In genomic region chr3:115322901-115323300, GRCh38 we compare ENCODE assay signal across 20 cellular contexts.
DNase-seq lines count a peak whose midpoint lies in the region; ATAC-seq and TF ChIP-seq lines count a peak whose summit lies in the region.
"Had no signal": no experiment of that assay in that cellular context is flagged by ENCODE, and none has a peak within 500 bp of the region (broad histone marks: within the 10 kb centered on the region; RNA-seq: fewer than 3 reads in every experiment).

No MANE protein-coding gene starts in this region.

- H4K20me1 ChIP-seq in smooth muscle cell (ENCODE audit: low read depth), result no peaks in the 10 kb centered on the region
- H4K20me1 ChIP-seq: BLaER1 had no signal

- 73 to 86% (median 83%) methylated on average over 3 of the region's 3 CpGs for WGBS in heart left ventricle, 4 donors
- WGBS in smooth muscle cell (ENCODE audit: low lambda C conversion rate), result 60% methylated on average over 3 of the region's 3 CpGs

- no peak overlapping the region for H3K27ac Mint-ChIP-seq in stimulated activated naive CD8-positive, alpha-beta T cell treated with anti-CD3 and anti-CD28 coated beads, Interleukin-15, amount 100 ng/mL, for 72 hours
- H3K27ac Mint-ChIP-seq: B cell; CD4-positive, CD25-positive, alpha-beta regulatory T cell; CD8-positive, alpha-beta T cell had no signal

- H3K4me1 ChIP-seq in heart left ventricle, result peaks cover 0 to 5% (median 0%) of the 10 kb centered on the region in 12 donors
- peaks cover 4% of the 10 kb centered on the region for H3K4me1 ChIP-seq in smooth muscle cell (ENCODE audit: low read depth)
- H3K4me1 ChIP-seq: BLaER1, Caco-2 had no signal

- H3K4me3 Mint-ChIP-seq in stimulated activated naive CD8-positive, alpha-beta T cell treated with anti-CD3 and anti-CD28 coated beads, Interleukin-15, amount 100 ng/mL, for 72 hours, result no peak overlapping the region
- H3K4me3 Mint-ChIP-seq: B cell; CD4-positive, CD25-positive, alpha-beta regulatory T cell; CD8-positive, alpha-beta T cell had no signal

- H3K9me3 ChIP-seq in heart left ventricle, result no peaks in the 10 kb centered on the region
- H3K9me3 ChIP-seq in smooth muscle cell (replicated peaks; ENCODE audit: low read depth), result no peaks in the 10 kb centered on the region
- H3K9me3 ChIP-seq: BLaER1, Caco-2 had no signal

- no peak for ATAC-seq in Right ventricle myocardium inferior
- ATAC-seq in heart left ventricle, result no peak
- no peak for ATAC-seq in stimulated activated naive CD8-positive, alpha-beta T cell treated with anti-CD3 and anti-CD28 coated beads, Interleukin-15, amount 100 ng/mL, for 72 hours
- ATAC-seq: CD8-positive, alpha-beta T cell had no signal

- peaks cover 6% of the 10 kb centered on the region in 2 donors for H3K9me3 Mint-ChIP-seq in stimulated activated naive CD8-positive, alpha-beta T cell treated with anti-CD3 and anti-CD28 coated beads, Interleukin-15, amount 100 ng/mL, for 72 hours
- H3K9me3 Mint-ChIP-seq: CD8-positive, alpha-beta T cell had no signal

- no peak overlapping the region for H2AFZ ChIP-seq in smooth muscle cell (ENCODE audit: low read depth)
- H2AFZ ChIP-seq: GM23248 had no signal

- DNase-seq in NCI-H1694 treated with DMSO at 0.1 percent for 48 hours (lab: John Stamatoyannopoulos, UW) (peak; percentile 1), NCI-H1694 (lab: John Stamatoyannopoulos, UW) (no peak), Right ventricle myocardium inferior (ENCODE audit: missing footprints) (peak; percentile 20), heart left ventricle (no peak), cerebellum (ENCODE audit: low spot score) (peak; percentile 33), smooth muscle cell (lab: John Stamatoyannopoulos, UW; ENCODE audit: unreplicated experiment) (no peak)
- DNase-seq in stimulated activated naive CD8-positive, alpha-beta T cell treated with anti-CD3 and anti-CD28 coated beads, Interleukin-15, amount 100 ng/mL, for 72 hours, result no peak
- DNase-seq in activated CD4-positive, CD25-positive, alpha-beta regulatory T cell treated with anti-CD3 and anti-CD28 coated beads, Interleukin-2, amount 50 U/mL, for 72 hours, result no peak
- DNase-seq: Caco-2; CD4-positive, CD25-positive, alpha-beta regulatory T cell; CD8-positive, alpha-beta T cell; DMS153; DND-41; H7; HCEC 1CT had no signal

- no peak for TF ChIP-seq POLR2A in heart left ventricle (IDR thresholded peaks at IDR 0.05)

- no peaks in the 10 kb centered on the region for H3K27me3 ChIP-seq in heart left ventricle
- H3K27me3 ChIP-seq in smooth muscle cell (ENCODE audit: low read depth), result no peaks in the 10 kb centered on the region
- H3K27me3 ChIP-seq: BLaER1 had no signal

- no peaks in the 10 kb centered on the region for H3K36me3 ChIP-seq in heart left ventricle
- no peaks in the 10 kb centered on the region for H3K36me3 ChIP-seq in smooth muscle cell (ENCODE audit: low read depth)
- H3K36me3 ChIP-seq: BLaER1 had no signal

- no peaks in the 10 kb centered on the region for H3K4me1 Mint-ChIP-seq in stimulated activated naive CD8-positive, alpha-beta T cell treated with anti-CD3 and anti-CD28 coated beads, Interleukin-15, amount 100 ng/mL, for 72 hours
- H3K4me1 Mint-ChIP-seq: B cell; CD4-positive, CD25-positive, alpha-beta regulatory T cell had no signal

- peak overlapping the region; percentile 63 for H3K4me2 ChIP-seq in smooth muscle cell
- H3K4me2 ChIP-seq: BLaER1 had no signal

- H3K4me3 ChIP-seq in heart left ventricle (no peak overlapping the region), smooth muscle cell (no peak overlapping the region)
- H3K4me3 ChIP-seq: BLaER1, GM23248 had no signal

- peaks cover 14% of the 10 kb centered on the region for H3F3A ChIP-seq in smooth muscle cell (ENCODE audit: low read depth)

- TF ChIP-seq CTCF in heart left ventricle (IDR thresholded peaks at IDR 0.05) (no peak), smooth muscle cell (IDR thresholded peaks at IDR 0.05; ENCODE audit: borderline replicate concordance, insufficient read depth, poor library complexity, severe bottlenecking) (no peak)

- no peak overlapping the region for H3K27ac ChIP-seq in heart left ventricle
- H3K27ac ChIP-seq in smooth muscle cell (ENCODE audit: low read depth), result no peak overlapping the region
- H3K27ac ChIP-seq: 22Rv1, BLaER1, C4-2B, GM23248 had no signal

- H3K79me2 ChIP-seq in smooth muscle cell (ENCODE audit: low read depth), result no peaks in the 10 kb centered on the region

- no peak overlapping the region for H3K9ac ChIP-seq in smooth muscle cell (ENCODE audit: low read depth)
- H3K9ac ChIP-seq: BLaER1, GM23248 had no signal

- intact Hi-C loops in Right ventricle myocardium inferior (cut with DNase I), result no loop called here
- intact Hi-C loops in heart left ventricle (cut with DNase I), result no loop called here

- no peaks in the 10 kb centered on the region for H3K27me3 Mint-ChIP-seq in stimulated activated naive CD8-positive, alpha-beta T cell treated with anti-CD3 and anti-CD28 coated beads, Interleukin-15, amount 100 ng/mL, for 72 hours
- H3K27me3 Mint-ChIP-seq: B cell; CD4-positive, CD25-positive, alpha-beta regulatory T cell had no signal

Comparison
In these comparisons a context has a peak if more than half of its experiments do, and no peak if none do; other contexts are left out.
1. DNase-seq: peak in NCI-H1694 treated with DMSO at 0.1 percent for 48 hours (single experiment), Right ventricle myocardium inferior (single experiment) and cerebellum (single experiment); none in NCI-H1694 (single experiment), heart left ventricle (0 of 5), smooth muscle cell (single experiment), stimulated activated naive CD8-positive, alpha-beta T cell treated with anti-CD3 and anti-CD28 coated beads, Interleukin-15, amount 100 ng/mL, for 72 hours (0 of 2) and activated CD4-positive, CD25-positive, alpha-beta regulatory T cell treated with anti-CD3 and anti-CD28 coated beads, Interleukin-2, amount 50 U/mL, for 72 hours (single experiment).